In genomic region chr5:160835376-160835775, GRCh38 we compare ENCODE assay signal across 1 cellular context.
TF ChIP-seq lines count a peak whose summit lies in the region.

No MANE protein-coding gene starts in this region.

TF ChIP-seq in GM23338, 12 proteins besides CTCF, POLR2A, EP300 and RAD21 (continued from another document):
- TF ChIP-seq, protein P1, sequence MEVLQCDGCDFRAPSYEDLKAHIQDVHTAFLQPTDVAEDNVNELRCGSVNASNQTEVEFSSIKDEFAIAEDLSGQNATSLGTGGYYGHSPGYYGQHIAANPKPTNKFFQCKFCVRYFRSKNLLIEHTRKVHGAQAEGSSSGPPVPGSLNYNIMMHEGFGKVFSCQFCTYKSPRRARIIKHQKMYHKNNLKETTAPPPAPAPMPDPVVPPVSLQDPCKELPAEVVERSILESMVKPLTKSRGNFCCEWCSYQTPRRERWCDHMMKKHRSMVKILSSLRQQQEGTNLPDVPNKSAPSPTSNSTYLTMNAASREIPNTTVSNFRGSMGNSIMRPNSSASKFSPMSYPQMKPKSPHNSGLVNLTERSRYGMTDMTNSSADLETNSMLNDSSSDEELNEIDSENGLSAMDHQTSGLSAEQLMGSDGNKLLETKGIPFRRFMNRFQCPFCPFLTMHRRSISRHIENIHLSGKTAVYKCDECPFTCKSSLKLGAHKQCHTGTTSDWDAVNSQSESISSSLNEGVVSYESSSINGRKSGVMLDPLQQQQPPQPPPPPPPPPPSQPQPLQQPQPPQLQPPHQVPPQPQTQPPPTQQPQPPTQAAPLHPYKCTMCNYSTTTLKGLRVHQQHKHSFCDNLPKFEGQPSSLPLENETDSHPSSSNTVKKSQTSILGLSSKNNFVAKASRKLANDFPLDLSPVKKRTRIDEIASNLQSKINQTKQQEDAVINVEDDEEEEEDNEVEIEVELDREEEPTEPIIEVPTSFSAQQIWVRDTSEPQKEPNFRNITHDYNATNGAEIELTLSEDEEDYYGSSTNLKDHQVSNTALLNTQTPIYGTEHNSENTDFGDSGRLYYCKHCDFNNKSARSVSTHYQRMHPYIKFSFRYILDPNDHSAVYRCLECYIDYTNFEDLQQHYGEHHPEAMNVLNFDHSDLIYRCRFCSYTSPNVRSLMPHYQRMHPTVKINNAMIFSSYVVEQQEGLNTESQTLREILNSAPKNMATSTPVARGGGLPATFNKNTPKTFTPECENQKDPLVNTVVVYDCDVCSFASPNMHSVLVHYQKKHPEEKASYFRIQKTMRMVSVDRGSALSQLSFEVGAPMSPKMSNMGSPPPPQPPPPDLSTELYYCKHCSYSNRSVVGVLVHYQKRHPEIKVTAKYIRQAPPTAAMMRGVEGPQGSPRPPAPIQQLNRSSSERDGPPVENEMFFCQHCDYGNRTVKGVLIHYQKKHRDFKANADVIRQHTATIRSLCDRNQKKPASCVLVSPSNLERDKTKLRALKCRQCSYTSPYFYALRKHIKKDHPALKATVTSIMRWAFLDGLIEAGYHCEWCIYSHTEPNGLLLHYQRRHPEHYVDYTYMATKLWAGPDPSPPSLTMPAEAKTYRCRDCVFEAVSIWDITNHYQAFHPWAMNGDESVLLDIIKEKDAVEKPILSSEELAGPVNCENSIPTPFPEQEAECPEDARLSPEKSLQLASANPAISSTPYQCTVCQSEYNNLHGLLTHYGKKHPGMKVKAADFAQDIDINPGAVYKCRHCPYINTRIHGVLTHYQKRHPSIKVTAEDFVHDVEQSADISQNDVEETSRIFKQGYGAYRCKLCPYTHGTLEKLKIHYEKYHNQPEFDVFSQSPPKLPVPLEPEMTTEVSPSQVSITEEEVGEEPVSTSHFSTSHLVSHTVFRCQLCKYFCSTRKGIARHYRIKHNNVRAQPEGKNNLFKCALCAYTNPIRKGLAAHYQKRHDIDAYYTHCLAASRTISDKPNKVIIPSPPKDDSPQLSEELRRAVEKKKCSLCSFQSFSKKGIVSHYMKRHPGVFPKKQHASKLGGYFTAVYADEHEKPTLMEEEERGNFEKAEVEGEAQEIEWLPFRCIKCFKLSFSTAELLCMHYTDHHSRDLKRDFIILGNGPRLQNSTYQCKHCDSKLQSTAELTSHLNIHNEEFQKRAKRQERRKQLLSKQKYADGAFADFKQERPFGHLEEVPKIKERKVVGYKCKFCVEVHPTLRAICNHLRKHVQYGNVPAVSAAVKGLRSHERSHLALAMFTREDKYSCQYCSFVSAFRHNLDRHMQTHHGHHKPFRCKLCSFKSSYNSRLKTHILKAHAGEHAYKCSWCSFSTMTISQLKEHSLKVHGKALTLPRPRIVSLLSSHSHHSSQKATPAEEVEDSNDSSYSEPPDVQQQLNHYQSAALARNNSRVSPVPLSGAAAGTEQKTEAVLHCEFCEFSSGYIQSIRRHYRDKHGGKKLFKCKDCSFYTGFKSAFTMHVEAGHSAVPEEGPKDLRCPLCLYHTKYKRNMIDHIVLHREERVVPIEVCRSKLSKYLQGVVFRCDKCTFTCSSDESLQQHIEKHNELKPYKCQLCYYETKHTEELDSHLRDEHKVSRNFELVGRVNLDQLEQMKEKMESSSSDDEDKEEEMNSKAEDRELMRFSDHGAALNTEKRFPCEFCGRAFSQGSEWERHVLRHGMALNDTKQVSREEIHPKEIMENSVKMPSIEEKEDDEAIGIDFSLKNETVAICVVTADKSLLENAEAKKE (CRISPR knock-in tag; IDR thresholded peaks at IDR 0.05) = no peak
- TF ChIP-seq EZH2 (IDR thresholded peaks at IDR 0.05; ENCODE audit: low read depth, unreplicated experiment) (no peak), ZNF331 (CRISPR knock-in tag; IDR thresholded peaks at IDR 0.05; ENCODE audit: low read depth) (no peak)
TF ChIP-seq in GM23338: peak in this region for 0.
